Comparison of ENCODE assay signal across 1 cellular context in genomic region chr7:35800718-35801391, GRCh38.
TF ChIP-seq lines count a peak whose summit lies in the region.

SEPTIN7 (plus strand) TSS chr7:35801057; CDS start chr7:35801210, 153 bp downstream.

TF ChIP-seq in HepG2, 621 proteins besides CTCF, POLR2A, EP300 and RAD21 (continued from another document and continues in another):
- TF ChIP-seq ZBTB40 (IDR thresholded peaks at IDR 0.05) (no peak), ZBTB40 (CRISPR knock-in tag; IDR thresholded peaks at IDR 0.05) (peak; percentile 57), ZNF275 (CRISPR knock-in tag; IDR thresholded peaks at IDR 0.05; ENCODE audit: borderline replicate concordance) (peak; percentile 40; the same call in 1 of the 2 replicates), JDP2 (CRISPR knock-in tag; IDR thresholded peaks at IDR 0.05; ENCODE audit: borderline replicate concordance) (no peak), U2AF2 (IDR thresholded peaks at IDR 0.05; ENCODE audit: low read depth, low read length) (peak; percentile 99), ZBTB25 (CRISPR knock-in tag; IDR thresholded peaks at IDR 0.05) (0 out of 2 replicates have a peak, but pooled peaks have one; percentile 43), ZNF639 (CRISPR knock-in tag; conservative IDR thresholded peaks at IDR 0.05) (peak; percentile 27; the same call in 1 of the 2 replicates), MXD3 (CRISPR knock-in tag; IDR thresholded peaks at IDR 0.05) (0 out of 2 replicates have a peak, but pooled peaks have one; percentile 35), SRSF4 (IDR thresholded peaks at IDR 0.05; ENCODE audit: low read depth, low read length, poor library complexity, severe bottlenecking) (no peak), SNAI1 (CRISPR knock-in tag; IDR thresholded peaks at IDR 0.05; ENCODE audit: borderline replicate concordance) (peak; percentile 77; the same call in 1 of the 2 replicates), CHD2 (IDR thresholded peaks at IDR 0.05; ENCODE audit: low read depth, low read length) (peak; percentile 98), SNAPC4 (CRISPR knock-in tag; IDR thresholded peaks at IDR 0.05) (peak; percentile 48; the same call in 1 of the 2 replicates), ZNF503 (CRISPR knock-in tag; IDR thresholded peaks at IDR 0.05) (no peak), MTF2 (CRISPR knock-in tag; IDR thresholded peaks at IDR 0.05; ENCODE audit: borderline replicate concordance) (peak; percentile 83; the same call in 1 of the 2 replicates), KDM5A (IDR thresholded peaks at IDR 0.05; ENCODE audit: borderline replicate concordance, low read length) (peak; percentile 52; the same call in 1 of the 2 replicates), AFF4 (CRISPR knock-in tag; IDR thresholded peaks at IDR 0.05) (0 out of 2 replicates have a peak, but pooled peaks have one; percentile 72), ARNTL (CRISPR knock-in tag; IDR thresholded peaks at IDR 0.05) (no peak), HCFC1 (IDR thresholded peaks at IDR 0.05; ENCODE audit: low read depth, low read length) (peak; percentile 37; the same call in 1 of the 2 replicates), TGIF2 (CRISPR knock-in tag; IDR thresholded peaks at IDR 0.05) (peak; percentile 84), ZNF747 (CRISPR knock-in tag; IDR thresholded peaks at IDR 0.05; ENCODE audit: borderline replicate concordance) (peak; percentile 81; the same call in 1 of the 2 replicates), ZNF264 (CRISPR knock-in tag; IDR thresholded peaks at IDR 0.05) (0 out of 2 replicates have a peak, but pooled peaks have one; percentile 39), HNF4A (CRISPR knock-in tag; IDR thresholded peaks at IDR 0.05) (no peak)
